ENCODE assay signal across 20 cellular contexts in the genomic region with DNA sequence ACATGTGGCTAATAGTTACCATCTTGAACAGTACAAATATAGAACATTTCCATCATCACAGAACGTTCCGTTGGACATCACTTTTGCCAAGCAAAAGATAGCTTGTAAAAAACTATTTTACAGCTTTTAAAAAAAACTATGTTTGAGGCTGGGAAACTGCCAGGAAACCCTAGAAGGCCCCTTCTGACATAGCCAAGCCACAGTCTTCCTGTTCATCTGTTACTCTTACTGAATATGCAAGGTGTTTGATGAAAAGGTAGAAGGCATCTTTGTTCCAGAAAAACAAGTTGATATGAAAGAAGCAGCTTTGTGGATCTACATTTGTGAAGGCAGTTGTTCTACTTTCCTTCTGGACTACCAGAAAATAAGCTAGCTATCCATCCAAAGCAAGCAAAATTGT. TPM values are rescaled to one million over a fixed set of nuclear protein-coding genes. Genes with fewer than 3 reads are reported as not detected.
DNase-seq lines count a peak whose midpoint lies in the region; ATAC-seq, FAIRE-seq and TF ChIP-seq lines count a peak whose summit lies in the region.
"Had no signal": no experiment of that assay in that cellular context is flagged by ENCODE, and none has a peak within 500 bp of the region (broad histone marks: within the 10 kb centered on the region; RNA-seq: fewer than 3 reads in every experiment).

No MANE protein-coding gene starts in this region.

- no peaks in the 10 kb centered on the region for H3K79me1 ChIP-seq in mesenchymal stem cell (replicated peaks; ENCODE audit: low read length, poor library complexity, severe bottlenecking)

- no peak overlapping the region for H3K14ac ChIP-seq in mesenchymal stem cell (ENCODE audit: low read length in 2 of 2)

- POLR2A ChIA-PET in activated naive CD8-positive, alpha-beta T cell treated with anti-CD3 and anti-CD28 coated beads, Interleukin-2, amount 10 ng/mL, durations not matched to agents 7 days and 5 days (lab: Charles Lee), result interaction anchor here (0.6 to 4.4 kb wide), 17 partner anchors 9 to 154 kb away, joined by 3 to 71 read pairs (median 5); a partner anchor contains a TSS
- POLR2A ChIA-PET in HepG2 (lab: Yijun Ruan, JAX), result no interaction called here

- peaks cover 17% of the 10 kb centered on the region for H3K36me3 Mint-ChIP-seq in activated naive CD4-positive, alpha-beta T cell treated with anti-CD3 and anti-CD28 coated beads, Interleukin-2, amount 10 ng/mL, durations not matched to agents 7 days and 5 days
- H3K36me3 Mint-ChIP-seq in activated naive CD8-positive, alpha-beta T cell treated with anti-CD3 and anti-CD28 coated beads, Interleukin-2, amount 10 ng/mL, durations not matched to agents 7 days and 5 days, result peaks cover 31% of the 10 kb centered on the region

- TF ChIP-seq EP300 in HepG2 (IDR thresholded peaks at IDR 0.05; ENCODE audit: low read depth in 2 of 2, low read length in 2 of 2) (no peak), HepG2 (CRISPR knock-in tag; IDR thresholded peaks at IDR 0.05; ENCODE audit: borderline replicate concordance) (no peak)

- H2AFZ ChIP-seq in HepG2 (ENCODE audit: low read length) (no peak overlapping the region), mesenchymal stem cell (ENCODE audit: low read depth, low read length) (no peak overlapping the region)
- H2AFZ ChIP-seq: PC-9 had no signal

- CTCF ChIA-PET in activated naive CD4-positive, alpha-beta T cell treated with anti-CD3 and anti-CD28 coated beads, Interleukin-2, amount 10 ng/mL, durations not matched to agents 7 days and 5 days (lab: Charles Lee), result interaction anchor here (0.6 to 4.0 kb wide), 8 partner anchors 10 to 87 kb away, joined by 3 to 37 read pairs (median 4); a partner anchor contains a TSS
- CTCF ChIA-PET in HepG2 (lab: Yijun Ruan, JAX; ENCODE audit: low intra/inter-chr PET ratio, low total read pairs), result no interaction called here

- H3K4me1 ChIP-seq in spleen (peaks cover 0 to 40% (median 20%) of the 10 kb centered on the region in 6 donors), HepG2 (ENCODE audit: insufficient read depth, low read length) (peaks cover 27% of the 10 kb centered on the region), mesenchymal stem cell (ENCODE audit: control insufficient read depth, insufficient read depth, low read depth, low read length) (peaks cover 5% of the 10 kb centered on the region)
- H3K4me1 ChIP-seq: right lobe of liver had no signal

- TF ChIP-seq POLR2A in spleen (IDR thresholded peaks at IDR 0.05) (no peak), HepG2 (IDR thresholded peaks at IDR 0.05; ENCODE audit: insufficient read depth in 1 of 2, low read depth in 2 of 2, low read length in 2 of 2) (no peak)

- H3K27me3 ChIP-seq in spleen (replicated peaks in 1 of 7) (no peaks in the 10 kb centered on the region), HepG2 (ENCODE audit: control insufficient read depth in 1 of 2, insufficient read depth in 2 of 2, low read length in 2 of 2) (no peaks in the 10 kb centered on the region; a peak in 1 of 5 replicates), mesenchymal stem cell (ENCODE audit: control insufficient read depth in 1 of 2, insufficient read depth in 1 of 2, low read length in 2 of 2) (no peaks in the 10 kb centered on the region)
- H3K27me3 ChIP-seq: right lobe of liver, suprapubic skin had no signal

- DNase-seq in activated naive CD4-positive, alpha-beta T cell treated with anti-CD3 and anti-CD28 coated beads, Interleukin-2, amount 10 ng/mL, durations not matched to agents 7 days and 5 days, result peak; percentile 48
- DNase-seq in activated naive CD4-positive, alpha-beta T cell treated with anti-CD3 and anti-CD28 coated beads, Interleukin-2, amount 50 U/mL, for 16 hours, result no peak
- DNase-seq in NCI-H2171 (lab: John Stamatoyannopoulos, UW), result peak; percentile 82
- no peak for DNase-seq in activated naive CD8-positive, alpha-beta T cell treated with anti-CD3 and anti-CD28 coated beads, Interleukin-2, amount 10 ng/mL, durations not matched to agents 7 days and 5 days
- no peak for DNase-seq in spleen
- no peak for DNase-seq in HepG2 (ENCODE audit: low spot score)
- no peak for DNase-seq in mesenchymal stem cell
- DNase-seq: endodermal cell; hippocampal formation; left colon; NCI-H2081; NCI-H82; PC-9; right lobe of liver; stimulated activated CD4-positive, alpha-beta T cell treated with anti-CD3 and anti-CD28 coated beads, Interleukin-2, amount 100 ng/mL, for 24 hours had no signal

- no peak overlapping the region for H3K9ac ChIP-seq in HepG2 (ENCODE audit: insufficient read depth, low read depth, low read length)
- H3K9ac ChIP-seq in mesenchymal stem cell (ENCODE audit: low read length), result no peak overlapping the region

- FAIRE-seq in HepG2 (lab: Jason Lieb, UNC), result no peak
- FAIRE-seq: HTR-8/SVneo had no signal

- no TSS peak for BruUV-seq in HepG2 (replicated peaks; lab: Mats Ljungman, UMichigan)

- peak overlapping the region; percentile 80 for H3K27ac Mint-ChIP-seq in activated naive CD4-positive, alpha-beta T cell treated with anti-CD3 and anti-CD28 coated beads, Interleukin-2, amount 10 ng/mL, durations not matched to agents 7 days and 5 days
- H3K27ac Mint-ChIP-seq in activated naive CD8-positive, alpha-beta T cell treated with anti-CD3 and anti-CD28 coated beads, Interleukin-2, amount 10 ng/mL, durations not matched to agents 7 days and 5 days, result peak overlapping the region; percentile 82
- H3K27ac Mint-ChIP-seq: endodermal cell had no signal

- intact Hi-C loops in spleen (cut with DNase I; ENCODE audit: low total_unique reads), result no loop called here
- intact Hi-C loops in HepG2 (cut with micrococcal nuclease; ENCODE audit: unreplicated experiment), result no loop called here

- no peaks in the 10 kb centered on the region for H3K36me3 ChIP-seq in spleen
- H3K36me3 ChIP-seq in HepG2 (replicated peaks in 1 of 2; ENCODE audit: control insufficient read depth in 1 of 2, insufficient read depth in 2 of 2, low read length in 2 of 2), result no peaks in the 10 kb centered on the region
- no peaks in the 10 kb centered on the region for H3K36me3 ChIP-seq in mesenchymal stem cell (ENCODE audit: control insufficient read depth in 1 of 2, insufficient read depth in 2 of 2, low read depth in 1 of 2, low read length in 2 of 2)
- H3K36me3 ChIP-seq: right lobe of liver, suprapubic skin had no signal

- H3K9me3 ChIP-seq in spleen (no peaks in the 10 kb centered on the region), HepG2 (ENCODE audit: low read length) (no peaks in the 10 kb centered on the region), mesenchymal stem cell (ENCODE audit: control insufficient read depth, low read length) (no peaks in the 10 kb centered on the region)
- H3K9me3 ChIP-seq: right lobe of liver, suprapubic skin had no signal

- TF ChIP-seq CTCF in spleen (IDR thresholded peaks at IDR 0.05 in 8 of 11, conservative IDR thresholded peaks at IDR 0.05 in 3 of 11), result no peak
- TF ChIP-seq CTCF in HepG2 (CRISPR knock-in tag; IDR thresholded peaks at IDR 0.05), result no peak

- no peak overlapping the region for H2BK15ac ChIP-seq in mesenchymal stem cell (ENCODE audit: low read depth, poor library complexity, severe bottlenecking)

- H3K27ac ChIP-seq in spleen (peak overlapping the region in 7 of 8 donors; percentile 38 to 78 (median 58)), HepG2 (ENCODE audit: extremely low read length, insufficient read depth, low read length) (no peak overlapping the region), mesenchymal stem cell (ENCODE audit: low read length, poor library complexity, severe bottlenecking) (no peak overlapping the region)
- H3K27ac ChIP-seq: PC-9, right lobe of liver, SK-N-MC, suprapubic skin had no signal

- H2BK120ac ChIP-seq in mesenchymal stem cell (ENCODE audit: low read depth, low read length), result no peak overlapping the region

- H3K79me2 ChIP-seq in HepG2 (ENCODE audit: insufficient read depth, low read length), result no peaks in the 10 kb centered on the region

- H4K8ac ChIP-seq in mesenchymal stem cell (ENCODE audit: low read length), result no peak overlapping the region

- H3K4me3 ChIP-seq in spleen, result no peak overlapping the region
- no peak overlapping the region for H3K4me3 ChIP-seq in HepG2 (replicated peaks in 1 of 3; ENCODE audit: insufficient read depth in 1 of 3, low read depth in 2 of 3, low read length in 3 of 3)
- no peak overlapping the region for H3K4me3 ChIP-seq in mesenchymal stem cell (ENCODE audit: insufficient read depth in 1 of 2, low read depth in 1 of 2, low read length in 2 of 2)
- H3K4me3 ChIP-seq: PC-9, right lobe of liver, SK-N-MC, suprapubic skin had no signal

- no peak overlapping the region for H3K4ac ChIP-seq in mesenchymal stem cell (ENCODE audit: low read depth in 1 of 2, low read length in 2 of 2)

- H3K9me3 Mint-ChIP-seq in activated naive CD4-positive, alpha-beta T cell treated with anti-CD3 and anti-CD28 coated beads, Interleukin-2, amount 10 ng/mL, durations not matched to agents 7 days and 5 days, result peaks cover 10% of the 10 kb centered on the region
- H3K9me3 Mint-ChIP-seq in activated naive CD8-positive, alpha-beta T cell treated with anti-CD3 and anti-CD28 coated beads, Interleukin-2, amount 10 ng/mL, durations not matched to agents 7 days and 5 days, result peaks cover 8% of the 10 kb centered on the region

- H3K23ac ChIP-seq in mesenchymal stem cell (ENCODE audit: low read length in 2 of 2), result no peak overlapping the region

- in situ Hi-C loops in HepG2 (cut with HindIII; ENCODE audit: extremely low pct_ligation_motif_present, low pct_unique_long_range_greater_than_20kb), result no loop called here

- no peak overlapping the region for H4K91ac ChIP-seq in mesenchymal stem cell (ENCODE audit: low read length)

- no peaks in the 10 kb centered on the region for H4K20me1 ChIP-seq in HepG2 (ENCODE audit: insufficient read depth, low read length)

- H3K4me3 Mint-ChIP-seq in activated naive CD4-positive, alpha-beta T cell treated with anti-CD3 and anti-CD28 coated beads, Interleukin-2, amount 10 ng/mL, durations not matched to agents 7 days and 5 days, result no peak overlapping the region
- peak overlapping the region; percentile 52 for H3K4me3 Mint-ChIP-seq in activated naive CD8-positive, alpha-beta T cell treated with anti-CD3 and anti-CD28 coated beads, Interleukin-2, amount 10 ng/mL, durations not matched to agents 7 days and 5 days
- H3K4me3 Mint-ChIP-seq: endodermal cell had no signal

- peak; percentile 70 for ATAC-seq in activated naive CD8-positive, alpha-beta T cell treated with anti-CD3 and anti-CD28 coated beads, Interleukin-2, amount 10 ng/mL, durations not matched to agents 7 days and 5 days (ENCODE audit: low read depth)
- ATAC-seq in HepG2 (no peak), GM21367 (IDR thresholded peaks at IDR 0.05; ENCODE audit: unreplicated experiment) (no peak)
- ATAC-seq: HCT116, left colon, right lobe of liver had no signal

- H3K27me3 Mint-ChIP-seq in activated naive CD4-positive, alpha-beta T cell treated with anti-CD3 and anti-CD28 coated beads, Interleukin-2, amount 10 ng/mL, durations not matched to agents 7 days and 5 days, result no peaks in the 10 kb centered on the region
- H3K27me3 Mint-ChIP-seq in activated naive CD8-positive, alpha-beta T cell treated with anti-CD3 and anti-CD28 coated beads, Interleukin-2, amount 10 ng/mL, durations not matched to agents 7 days and 5 days, result no peaks in the 10 kb centered on the region

- TF ChIP-seq RAD21 in HepG2 (CRISPR knock-in tag; IDR thresholded peaks at IDR 0.05), result no peak

- H3K4me1 Mint-ChIP-seq in activated naive CD4-positive, alpha-beta T cell treated with anti-CD3 and anti-CD28 coated beads, Interleukin-2, amount 10 ng/mL, durations not matched to agents 7 days and 5 days, result peaks cover 61% of the 10 kb centered on the region
- H3K4me1 Mint-ChIP-seq in activated naive CD8-positive, alpha-beta T cell treated with anti-CD3 and anti-CD28 coated beads, Interleukin-2, amount 10 ng/mL, durations not matched to agents 7 days and 5 days, result peaks cover 47% of the 10 kb centered on the region

- no peak overlapping the region for H2BK5ac ChIP-seq in mesenchymal stem cell (ENCODE audit: low read depth, low read length, poor library complexity, severe bottlenecking)

- no peak overlapping the region for H2BK12ac ChIP-seq in mesenchymal stem cell (ENCODE audit: low read length in 2 of 2)

- no peak overlapping the region for H2AK5ac ChIP-seq in mesenchymal stem cell (ENCODE audit: low read length, severe bottlenecking)

- H3K4me2 ChIP-seq in HepG2 (ENCODE audit: low read depth, low read length), result no peak overlapping the region
- no peak overlapping the region for H3K4me2 ChIP-seq in mesenchymal stem cell (ENCODE audit: low read length, poor library complexity, severe bottlenecking)
- H3K4me2 ChIP-seq: PC-9 had no signal

- H3K18ac ChIP-seq in mesenchymal stem cell (ENCODE audit: low read depth in 1 of 2, low read length in 2 of 2), result no peak overlapping the region

- WGBS in spleen, 5 donors, result 16 to 47% (median 34%) methylated on average over 2 of the region's 2 CpGs
- 67% methylated on average over 2 of the region's 2 CpGs for WGBS in HepG2 (ENCODE audit: low lambda C conversion rate)
- 90% methylated on average over 2 of the region's 2 CpGs for WGBS in mesenchymal stem cell

RNA-seq across cellular contexts. Expression of a gene that starts 23.6 kb away (rescaled TPM):
- 100 to 1,000 TPM; 201 to 204 TPM for total RNA-seq in activated naive CD8-positive, alpha-beta T cell treated with anti-CD3 and anti-CD28 coated beads, Interleukin-2, amount 10 ng/mL, durations not matched to agents 7 days and 5 days
- total RNA-seq in spleen (100 to 1,000 TPM; 188 to 261 (median 219) TPM), HepG2 (2016; rRNA removed; fragmentation: Illumina TruSeq; extraction: Trizol) (31.1 and 55.4 TPM in 2 replicates)
- polyA plus RNA-seq in spleen (10 to 100 TPM in 2 of 3 donors, 1 to 10 TPM in 1; 8.8 to 18.9 (median 10.6) TPM), HepG2 (2011; rRNA removed) (54.8 and 63.6 TPM in 2 replicates)
- total RNA-seq in HepG2 (2016; cell fraction: cytosol; rRNA removed; fragmentation: Illumina TruSeq; extraction: Trizol; ENCODE audit: low read depth), result 6.9 and 7.5 TPM in 2 replicates
- 30.0 and 49.7 TPM in 2 replicates for total RNA-seq in HepG2 (2016; cell fraction: insoluble cytoplasmic fraction; rRNA removed; fragmentation: Illumina TruSeq; extraction: Trizol)
- 13.9 and 14.6 TPM in 2 replicates for total RNA-seq in HepG2 (2016; cell fraction: membrane; rRNA removed; fragmentation: Illumina TruSeq; extraction: Trizol)
- 64.2 and 67.8 TPM in 2 replicates for total RNA-seq in HepG2 (2016; cell fraction: nucleus; rRNA removed; fragmentation: Illumina TruSeq; extraction: Trizol)
- 42.4 and 52.8 TPM in 2 replicates for polyA plus RNA-seq in HepG2 (2011; cell fraction: cytosol; rRNA removed)
- polyA plus RNA-seq in HepG2 (2011; cell fraction: nucleus; rRNA removed), result 73.1 and 75.6 TPM in 2 replicates
- polyA plus RNA-seq in HepG2 (2012), result 62.3 and 73.2 TPM in 2 replicates
- polyA plus RNA-seq in HepG2 (2016; cell fraction: cytosol; fragmentation: Illumina TruSeq; extraction: Trizol; ENCODE audit: low read depth), result 0.92 and 0.94 TPM in 2 replicates
- 35.7 and 39.9 TPM in 2 replicates for polyA plus RNA-seq in HepG2 (2016; cell fraction: insoluble cytoplasmic fraction; fragmentation: Illumina TruSeq; extraction: Trizol; ENCODE audit: low read depth)
- 2.2 and 4.7 TPM in 2 replicates for polyA plus RNA-seq in HepG2 (2016; cell fraction: membrane; fragmentation: Illumina TruSeq; extraction: Trizol; ENCODE audit: low read depth)
- 39.9 and 51.6 TPM in 2 replicates for polyA plus RNA-seq in HepG2 (2016; cell fraction: nucleus; fragmentation: Illumina TruSeq; extraction: Trizol; ENCODE audit: insufficient read depth, low read depth)
- polyA minus RNA-seq in HepG2 (2011; rRNA and poly(A)+ RNA removed; ENCODE audit: low replicate concordance), result 231 and 292 TPM in 2 replicates
- polyA minus RNA-seq in HepG2 (2011; cell fraction: cytosol; rRNA and poly(A)+ RNA removed), result 157 and 213 TPM in 2 replicates
- 269 and 312 TPM in 2 replicates for polyA minus RNA-seq in HepG2 (2011; cell fraction: nucleus; rRNA and poly(A)+ RNA removed)
- 53.4 TPM for polyA plus RNA-seq in mesenchymal stem cell (2013, experiment 1 of 2)
- 50.7 TPM for polyA plus RNA-seq in mesenchymal stem cell (2013, experiment 2 of 2)

Comparison
In these comparisons a context has a peak if more than half of its experiments do, and no peak if none do; other contexts are left out.
1. DNase-seq: peak in activated naive CD4-positive, alpha-beta T cell treated with anti-CD3 and anti-CD28 coated beads, Interleukin-2, amount 10 ng/mL, durations not matched to agents 7 days and 5 days (single experiment) and NCI-H2171 (single experiment); none in activated naive CD4-positive, alpha-beta T cell treated with anti-CD3 and anti-CD28 coated beads, Interleukin-2, amount 50 U/mL, for 16 hours (single experiment), activated naive CD8-positive, alpha-beta T cell treated with anti-CD3 and anti-CD28 coated beads, Interleukin-2, amount 10 ng/mL, durations not matched to agents 7 days and 5 days (single experiment), spleen (single experiment), HepG2 (single experiment) and mesenchymal stem cell (single experiment).
2. H3K27ac ChIP-seq: peak in spleen (7 of 8); none in HepG2 (single experiment) and mesenchymal stem cell (single experiment).